31 cellular contexts compared by ENCODE assay signal in the genomic region with DNA sequence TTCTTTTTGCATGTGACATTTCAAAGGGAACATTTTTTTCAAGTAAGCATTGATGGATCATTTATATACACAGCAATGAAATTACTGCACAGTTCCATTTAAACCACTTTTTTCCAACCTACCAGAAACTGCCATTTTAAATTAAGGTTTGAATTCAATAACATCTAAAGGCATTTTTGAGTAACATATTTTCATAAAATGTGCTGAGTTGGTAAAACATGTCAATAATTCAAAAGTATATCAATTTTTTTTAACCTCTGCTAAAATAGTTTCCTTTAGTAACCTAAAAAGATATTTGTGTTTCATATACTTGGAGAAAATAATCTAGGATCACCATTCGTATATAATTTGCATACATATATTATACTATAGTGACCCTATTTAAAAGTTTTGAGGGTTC.
"Had no signal": no experiment of that assay in that cellular context is flagged by ENCODE, and none has a peak within 500 bp of the region (broad histone marks: within the 10 kb centered on the region; RNA-seq: fewer than 3 reads in every experiment).

No MANE protein-coding gene starts in this region.

- ATAC-seq: activated CD4-positive, alpha-beta T cell treated with anti-CD3 and anti-CD28 coated beads for 36 hours; activated CD4-positive, CD25-positive, alpha-beta regulatory T cell treated with anti-CD3 and anti-CD28 coated beads, Interleukin-2, amount 50 U/mL, for 24 hours; activated CD8-positive, alpha-beta memory T cell treated with anti-CD3 and anti-CD28 coated beads, Interleukin-2, amount 10 ng/mL, durations not matched to agents 7 days and 5 days; activated CD8-positive, alpha-beta T cell treated with anti-CD3 and anti-CD28 coated beads, Interleukin-2, amount 10 ng/mL, durations not matched to agents 7 days and 5 days; activated naive CD8-positive, alpha-beta T cell treated with anti-CD3 and anti-CD28 coated beads, Interleukin-2, amount 50 U/mL, for 24 hours; body of pancreas had no signal

- H3K4me1 ChIP-seq: breast epithelium had no signal

- FAIRE-seq: astrocyte had no signal

- H3K27ac ChIP-seq: body of pancreas, brain microvascular endothelial cell, breast epithelium, WERI-Rb-1 had no signal

- H3K36me3 ChIP-seq: brain microvascular endothelial cell, breast epithelium, WERI-Rb-1 had no signal

- H3K4me3 ChIP-seq: body of pancreas, breast epithelium had no signal

- H3K9me3 ChIP-seq: body of pancreas, breast epithelium had no signal

- H3K27me3 ChIP-seq: body of pancreas, brain microvascular endothelial cell, breast epithelium had no signal

- DNase-seq: activated CD4-positive, alpha-beta memory T cell treated with anti-CD3 and anti-CD28 coated beads, Interleukin-2, amount 10 ng/mL, durations not matched to agents 7 days and 5 days; activated CD4-positive, alpha-beta T cell treated with anti-CD3 and anti-CD28 coated beads for 1 hour; activated CD4-positive, alpha-beta T cell treated with anti-CD3 and anti-CD28 coated beads for 36 hours; activated CD4-positive, alpha-beta T cell treated with anti-CD3 and anti-CD28 coated beads for 48 hours; activated CD4-positive, alpha-beta T cell treated with anti-CD3 and anti-CD28 coated beads, Interleukin-2, amount 10 ng/mL, durations not matched to agents 7 days and 5 days; activated CD4-positive, alpha-beta T cell treated with anti-CD3 and anti-CD28 coated beads, Interleukin-2, amount 50 U/mL, for 48 hours; activated CD4-positive, CD25-positive, alpha-beta regulatory T cell; activated CD8-positive, alpha-beta memory T cell treated with anti-CD3 and anti-CD28 coated beads for 24 hours; activated CD8-positive, alpha-beta memory T cell treated with anti-CD3 and anti-CD28 coated beads, Interleukin-2, amount 10 ng/mL, durations not matched to agents 7 days and 5 days; activated CD8-positive, alpha-beta memory T cell treated with anti-CD3 and anti-CD28 coated beads, Interleukin-2, amount 50 U/mL, for 48 hours; activated CD8-positive, alpha-beta T cell treated with anti-CD3 and anti-CD28 coated beads, Interleukin-2, amount 10 ng/mL, durations not matched to agents 7 days and 5 days; activated effector memory CD4-positive, alpha-beta T cell treated with Interleukin-2 at 50 U/mL for 16 hours; activated gamma-delta T cell; activated naive CD4-positive, alpha-beta T cell treated with anti-CD3 and anti-CD28 coated beads, Interleukin-2, amount 10 ng/mL, durations not matched to agents 7 days and 5 days; activated naive CD4-positive, alpha-beta T cell treated with Interleukin-2 at 50 U/mL for 16 hours; activated naive CD8-positive, alpha-beta T cell treated with anti-CD3 and anti-CD28 coated beads, Interleukin-2, amount 10 ng/mL, durations not matched to agents 7 days and 5 days; activated naive CD8-positive, alpha-beta T cell treated with anti-CD3 and anti-CD28 coated beads, Interleukin-2, amount 50 U/mL, for 24 hours; activated T-cell treated with anti-CD3 and anti-CD28 coated beads, Interleukin-2, amount 50 U/mL, for 24 hours; activated T-cell treated with anti-CD3 and anti-CD28 coated beads, Interleukin-2, amount 50 U/mL, for 48 hours; amygdala; anterior cingulate cortex; body of pancreas; brain microvascular endothelial cell; central memory CD4-positive, alpha-beta T cell; T-helper 1 cell; T-helper 2 cell; T-helper 9 cell; WERI-Rb-1 had no signal
